24 cellular contexts compared by ENCODE assay signal in genomic region chr10:89813546-89813945, GRCh38.
A peak's percentile ranks its signal among the peaks of the same experiment; 100 is the strongest.
DNase-seq lines count a peak whose midpoint lies in the region; ATAC-seq and TF ChIP-seq lines count a peak whose summit lies in the region.
"Had no signal": no experiment of that assay in that cellular context is flagged by ENCODE, and none has a peak within 500 bp of the region (broad histone marks: within the 10 kb centered on the region; RNA-seq: fewer than 3 reads in every experiment).

No MANE protein-coding gene starts in this region.

- H3K9me3 ChIP-seq in mesodermal cell (ENCODE audit: control insufficient read depth, low read length) (peaks cover 7% of the 10 kb centered on the region), uterus (no peaks in the 10 kb centered on the region)
- H3K9me3 ChIP-seq in effector memory CD4-positive, alpha-beta T cell (ENCODE audit: control insufficient read depth, low read length): no peaks in the 10 kb centered on the region
- H3K9me3 ChIP-seq: BE2C had no signal

- DNase-seq in uterus: no peak
- DNase-seq in effector memory CD4-positive, alpha-beta T cell: no peak
- DNase-seq: BE2C; Calu3; CD4-positive, alpha-beta memory T cell; GF-D8; H9; KBM-7; MV-4-11; NCI-H1417 treated with DMSO at 0.1 percent for 48 hours; NCI-H187 treated with DMSO at 0.1 percent for 48 hours; NCI-H226; NCI-H524 treated with DMSO at 0.1 percent for 48 hours; PC-3; SIG-M5; T-cell had no signal

- H3K4me1 ChIP-seq in mesodermal cell (ENCODE audit: control insufficient read depth, insufficient read depth, low read length, poor library complexity, severe bottlenecking): peaks cover 7% of the 10 kb centered on the region
- H3K4me1 ChIP-seq in uterus: no peaks in the 10 kb centered on the region
- no peaks in the 10 kb centered on the region for H3K4me1 ChIP-seq in effector memory CD4-positive, alpha-beta T cell (ENCODE audit: control insufficient read depth, insufficient read depth, low read length, poor library complexity, severe bottlenecking)
- H3K4me1 ChIP-seq: BE2C had no signal

- H3K36me3 ChIP-seq in mesodermal cell (ENCODE audit: control insufficient read depth, insufficient read depth, low read length): no peaks in the 10 kb centered on the region
- no peaks in the 10 kb centered on the region for H3K36me3 ChIP-seq in uterus
- no peaks in the 10 kb centered on the region for H3K36me3 ChIP-seq in effector memory CD4-positive, alpha-beta T cell (ENCODE audit: control insufficient read depth, insufficient read depth, low read length)
- H3K36me3 ChIP-seq: BE2C had no signal

- 71 to 95% methylated on average over 2 to 3 of the region's 3 CpGs for WGBS in mesodermal cell (ENCODE audit: insufficient coverage in 2 of 2), 2 experiments

- H3K27ac ChIP-seq in mesodermal cell (ENCODE audit: low read depth, low read length, severe bottlenecking): peak overlapping the region; percentile 55
- no peak overlapping the region for H3K27ac ChIP-seq in uterus
- no peak overlapping the region for H3K27ac ChIP-seq in effector memory CD4-positive, alpha-beta T cell (ENCODE audit: insufficient read depth, low read length, poor library complexity, severe bottlenecking)
- H3K27ac ChIP-seq: RWPE1 had no signal

- TF ChIP-seq CTCF in uterus (IDR thresholded peaks at IDR 0.05): no peak

- no peaks in the 10 kb centered on the region for H3K27me3 ChIP-seq in uterus
- no peaks in the 10 kb centered on the region for H3K27me3 ChIP-seq in effector memory CD4-positive, alpha-beta T cell (replicated peaks; ENCODE audit: control insufficient read depth, insufficient read depth, low read length, poor library complexity, severe bottlenecking)
- H3K27me3 ChIP-seq: BE2C had no signal

- no peak for TF ChIP-seq POLR2A in uterus (IDR thresholded peaks at IDR 0.05)

- peak overlapping the region; percentile 44; the same call in 1 of the 2 replicates for H3K4me3 ChIP-seq in GM08714 (ENCODE audit: low read length)
- no peak overlapping the region for H3K4me3 ChIP-seq in mesodermal cell (ENCODE audit: extremely low read depth, insufficient read depth, low read length, poor library complexity, severe bottlenecking)
- H3K4me3 ChIP-seq in uterus: no peak overlapping the region
- H3K4me3 ChIP-seq in effector memory CD4-positive, alpha-beta T cell (ENCODE audit: insufficient read depth, low read depth, low read length, poor library complexity, severe bottlenecking): no peak overlapping the region

- intact Hi-C loops in uterus (cut with DNase I; ENCODE audit: low total_unique reads): no loop called here

- ATAC-seq in GM19395 (IDR thresholded peaks at IDR 0.05; ENCODE audit: unreplicated experiment) (peak; percentile 67), HG03066 (IDR thresholded peaks at IDR 0.05; ENCODE audit: low read depth, unreplicated experiment) (peak; percentile 71), GM19452 (IDR thresholded peaks at IDR 0.05; ENCODE audit: unreplicated experiment) (no peak), GM19324 (IDR thresholded peaks at IDR 0.05; ENCODE audit: low FRiP score, unreplicated experiment) (no peak)
- ATAC-seq: PC-3, SK-N-SH treated with all-trans-retinoic acid at 6 μM for 48 hours, T-cell had no signal

Comparison
In these comparisons a context has a peak if more than half of its experiments do, and no peak if none do; other contexts are left out.
1. ATAC-seq: peak in GM19395 (single experiment) and HG03066 (single experiment); none in GM19452 (single experiment) and GM19324 (single experiment).